ENCODE assay signal across 8 cellular contexts in the genomic region with DNA sequence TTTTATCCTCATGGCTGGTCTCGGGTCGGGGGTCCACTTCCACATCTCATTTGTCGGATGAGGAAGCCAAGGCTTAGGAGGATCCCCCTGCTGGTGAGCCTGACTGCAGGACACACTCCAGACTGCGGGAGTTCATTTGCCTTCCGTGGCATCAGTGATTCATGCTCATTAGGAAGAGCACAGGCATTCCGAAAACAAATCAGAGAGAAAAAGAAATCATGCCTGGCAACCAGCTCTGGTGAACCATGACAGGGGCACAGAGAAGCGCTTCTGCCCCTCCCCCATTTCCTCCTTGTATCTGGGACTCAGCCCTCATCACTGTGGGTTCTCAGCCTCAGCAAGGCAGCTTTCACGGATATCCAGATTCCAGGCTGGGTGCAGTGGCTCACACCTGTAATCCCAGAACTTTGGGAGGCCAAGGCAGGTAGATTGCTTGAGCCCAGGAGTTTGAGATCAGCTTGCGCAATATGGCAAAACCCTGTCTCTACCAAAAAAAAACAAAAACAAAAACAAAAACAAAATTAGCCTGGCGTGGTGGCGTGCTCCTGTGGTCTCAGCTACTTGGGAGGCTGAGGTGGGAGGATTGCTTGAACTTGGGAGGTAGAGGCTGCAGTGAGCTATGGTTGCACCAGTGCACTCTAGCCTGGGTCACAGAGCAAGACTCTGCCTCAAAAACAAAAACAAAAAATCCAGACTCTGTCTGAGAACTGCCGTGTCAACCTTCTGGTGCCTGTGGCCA. TPM values are rescaled to one million over a fixed set of nuclear protein-coding genes. Genes with fewer than 3 reads are reported as not detected.
DNase-seq lines count a peak whose midpoint lies in the region; ATAC-seq, FAIRE-seq and TF ChIP-seq lines count a peak whose summit lies in the region.

No MANE protein-coding gene starts in this region.

- H2BK15ac ChIP-seq in H1 (ENCODE audit: low read length): no peak overlapping the region

- H3K4me1 ChIP-seq in H1 (replicated peaks in 1 of 4; ENCODE audit: control insufficient read depth in 3 of 4, insufficient read depth in 4 of 4, low read length in 3 of 4): peaks cover 0 to 3% (median 0%) of the 10 kb centered on the region in 4 experiments; a peak in 1 of 7 replicates
- H3K4me1 ChIP-seq in neural progenitor cell: no peaks in the 10 kb centered on the region
- peaks cover 76% of the 10 kb centered on the region for H3K4me1 ChIP-seq in upper lobe of right lung

- H3K4ac ChIP-seq in H1 (replicated peaks; ENCODE audit: insufficient read length, low read depth, low read length): no peak overlapping the region

- no peaks in the 10 kb centered on the region for H3K27me3 Mint-ChIP-seq in activated CD4-positive, alpha-beta memory T cell treated with anti-CD3 and anti-CD28 coated beads, Interleukin-2, amount 10 ng/mL, durations not matched to agents 7 days and 5 days
- H3K27me3 Mint-ChIP-seq in neural progenitor cell (ENCODE audit: insufficient read depth, low read depth): peaks cover 17% of the 10 kb centered on the region

- ATAC-seq in upper lobe of right lung (no peak), HG02588 (IDR thresholded peaks at IDR 0.05; ENCODE audit: unreplicated experiment) (no peak)

- POLR2A ChIA-PET in activated CD4-positive, alpha-beta memory T cell treated with anti-CD3 and anti-CD28 coated beads, Interleukin-2, amount 10 ng/mL, durations not matched to agents 7 days and 5 days (lab: Charles Lee): interaction anchor here (1.0 to 7.0 kb wide), 10 partner anchors 8 to 462 kb away, joined by 3 to 71 read pairs (median 6); partner anchors contain the start of genes ARPC4, BRPF1, TADA3 and TATDN2
- POLR2A ChIA-PET in H1 (lab: Charles Lee; ENCODE audit: partially characterized antibody): interaction anchor here (1.1 kb wide), 2 partner anchors 33 to 112 kb away, joined by 3 to 4 read pairs; no protein-coding TSS in a partner anchor

- H3K4me2 ChIP-seq in H1 (ENCODE audit: insufficient read depth in 1 of 2, low read depth in 2 of 2, low read length in 2 of 2) (no peak overlapping the region), neural progenitor cell (no peak overlapping the region)

- H3K4me3 Mint-ChIP-seq in activated CD4-positive, alpha-beta memory T cell treated with anti-CD3 and anti-CD28 coated beads, Interleukin-2, amount 10 ng/mL, durations not matched to agents 7 days and 5 days: peak overlapping the region; percentile 7
- H3K4me3 Mint-ChIP-seq in neural progenitor cell: no peak overlapping the region

- H3K79me1 ChIP-seq in H1 (ENCODE audit: low read depth, low read length): no peaks in the 10 kb centered on the region

- H3K9ac ChIP-seq in H1 (replicated peaks in 1 of 4; ENCODE audit: extremely low read depth in 1 of 4, low read depth in 3 of 4, low read length in 3 of 4) (no peak overlapping the region), neural progenitor cell (no peak overlapping the region)

- H4K8ac ChIP-seq in H1 (ENCODE audit: extremely low read depth, insufficient read depth, low read length): no peak overlapping the region

- no peak overlapping the region for H3K14ac ChIP-seq in H1 (ENCODE audit: insufficient read length)

- intact Hi-C loops in upper lobe of right lung (cut with DNase I): no loop called here

- DNase-seq in GM18507 (ENCODE audit: extremely low spot score, insufficient read length, low read depth) (no peak), HTR-8/SVneo (ENCODE audit: insufficient read length, low spot score) (peak; percentile 67), H1 (ENCODE audit: low read depth in 1 of 2, low spot score in 2 of 2) (no peak), neural progenitor cell (ENCODE audit: low spot score) (peak; percentile 29), upper lobe of right lung (no peak), hippocampal formation (lab: John Stamatoyannopoulos, UW) (no peak)
- peak; percentile 69 for DNase-seq in activated CD4-positive, alpha-beta memory T cell treated with anti-CD3 and anti-CD28 coated beads, Interleukin-2, amount 10 ng/mL, durations not matched to agents 7 days and 5 days

- H4K20me1 ChIP-seq in H1 (replicated peaks in 1 of 2; ENCODE audit: control insufficient read depth in 1 of 2, insufficient read depth in 2 of 2, low read length in 2 of 2) (no peaks in the 10 kb centered on the region), neural progenitor cell (ENCODE audit: low read depth) (no peaks in the 10 kb centered on the region)

- no peaks in the 10 kb centered on the region for H3K9me3 ChIP-seq in H1 (ENCODE audit: insufficient read depth in 2 of 2, low read depth in 1 of 2, low read length in 1 of 2)
- no peaks in the 10 kb centered on the region for H3K9me3 ChIP-seq in neural progenitor cell (ENCODE audit: low read depth)
- no peaks in the 10 kb centered on the region for H3K9me3 ChIP-seq in upper lobe of right lung

- TF ChIP-seq CTCF in H1 (IDR thresholded peaks at IDR 0.05; ENCODE audit: control extremely low read depth in 1 of 3, insufficient read depth in 1 of 3, low read depth in 1 of 3, low read length in 3 of 3) (peak; percentile 40 to 70 (median 65)), neural progenitor cell (IDR thresholded peaks at IDR 0.05) (peak; percentile 28), upper lobe of right lung (IDR thresholded peaks at IDR 0.05) (peak; percentile 23)

- H3K56ac ChIP-seq in H1 (replicated peaks; ENCODE audit: insufficient read length, low read depth, low read length): no peak overlapping the region

- no peak overlapping the region for H4K91ac ChIP-seq in H1 (replicated peaks; ENCODE audit: insufficient read length, low read length)

- H3K23ac ChIP-seq in H1 (ENCODE audit: insufficient read length): no peak overlapping the region

- FAIRE-seq in GM18507 (lab: Jason Lieb, UNC) (peak; percentile 75), HTR-8/SVneo (lab: Jason Lieb, UNC) (no peak), H1 (lab: Jason Lieb, UNC) (no peak)

- H3K27me3 ChIP-seq in H1 (replicated peaks in 1 of 4; ENCODE audit: control insufficient read depth in 3 of 4, extremely low read depth in 1 of 4, insufficient read depth in 3 of 4, low read length in 3 of 4) (no peaks in the 10 kb centered on the region), neural progenitor cell (no peaks in the 10 kb centered on the region), upper lobe of right lung (no peaks in the 10 kb centered on the region)

- no peak overlapping the region for H3K4me3 ChIP-seq in H1 (ENCODE audit: extremely low read depth in 1 of 4, insufficient read depth in 2 of 4, low read depth in 3 of 4, low read length in 4 of 4)
- no peak overlapping the region for H3K4me3 ChIP-seq in neural progenitor cell
- H3K4me3 ChIP-seq in upper lobe of right lung: no peak overlapping the region

- H4K5ac ChIP-seq in H1 (ENCODE audit: insufficient read length, low read depth, low read length): no peak overlapping the region

- CTCF ChIA-PET in activated CD4-positive, alpha-beta memory T cell treated with anti-CD3 and anti-CD28 coated beads, Interleukin-2, amount 10 ng/mL, durations not matched to agents 7 days and 5 days (lab: Charles Lee): interaction anchor here (0.7 to 2.5 kb wide), 10 partner anchors 11 to 73 kb away, joined by 3 to 13 read pairs (median 4); no protein-coding TSS in a partner anchor
- CTCF ChIA-PET in H1 (lab: Charles Lee; ENCODE audit: partially characterized antibody): interaction anchor here (0.5 to 6.3 kb wide), 16 partner anchors 9 to 366 kb away, joined by 3 to 38 read pairs (median 3); partner anchors contain the start of gene IRAK2

- no peak overlapping the region for H2AK5ac ChIP-seq in H1 (ENCODE audit: low read depth, low read length)

- H3K27ac ChIP-seq in H1 (ENCODE audit: low read depth, low read length) (no peak overlapping the region), neural progenitor cell (no peak overlapping the region), upper lobe of right lung (peak overlapping the region; percentile 84)

- H2AFZ ChIP-seq in H1 (ENCODE audit: low read length): no peak overlapping the region
- H2AFZ ChIP-seq in neural progenitor cell (replicated peaks): no peak overlapping the region

- H2BK12ac ChIP-seq in H1 (ENCODE audit: low read depth, low read length): no peak overlapping the region

- peaks cover 82% of the 10 kb centered on the region for H3K4me1 Mint-ChIP-seq in activated CD4-positive, alpha-beta memory T cell treated with anti-CD3 and anti-CD28 coated beads, Interleukin-2, amount 10 ng/mL, durations not matched to agents 7 days and 5 days
- peaks cover 30% of the 10 kb centered on the region for H3K4me1 Mint-ChIP-seq in neural progenitor cell

- peaks cover 11% of the 10 kb centered on the region for H3K36me3 Mint-ChIP-seq in activated CD4-positive, alpha-beta memory T cell treated with anti-CD3 and anti-CD28 coated beads, Interleukin-2, amount 10 ng/mL, durations not matched to agents 7 days and 5 days (ENCODE audit: low read depth)
- no peaks in the 10 kb centered on the region for H3K36me3 Mint-ChIP-seq in neural progenitor cell

- H3K79me2 ChIP-seq in H1 (ENCODE audit: control insufficient read depth in 1 of 2, insufficient read depth in 2 of 2, low read length in 2 of 2): no peaks in the 10 kb centered on the region
- no peaks in the 10 kb centered on the region for H3K79me2 ChIP-seq in neural progenitor cell (ENCODE audit: low read depth)

- no peaks in the 10 kb centered on the region for H3K36me3 ChIP-seq in H1 (ENCODE audit: control insufficient read depth in 2 of 4, insufficient read depth in 4 of 4, low read length in 3 of 4)
- H3K36me3 ChIP-seq in neural progenitor cell: no peaks in the 10 kb centered on the region
- no peaks in the 10 kb centered on the region for H3K36me3 ChIP-seq in upper lobe of right lung

- H3K27ac Mint-ChIP-seq in activated CD4-positive, alpha-beta memory T cell treated with anti-CD3 and anti-CD28 coated beads, Interleukin-2, amount 10 ng/mL, durations not matched to agents 7 days and 5 days: peak overlapping the region; percentile 98
- peak overlapping the region; percentile 96 for H3K27ac Mint-ChIP-seq in neural progenitor cell

- no peak overlapping the region for H3K18ac ChIP-seq in H1 (ENCODE audit: extremely low read depth, low read length)

- H2BK5ac ChIP-seq in H1 (ENCODE audit: low read depth, low read length): no peak overlapping the region; the same call in 1 of the 2 replicates

- no peak for TF ChIP-seq POLR2A in H1 (IDR thresholded peaks at IDR 0.05; ENCODE audit: control extremely low read depth in 1 of 2, low read depth in 2 of 2, low read length in 2 of 2)

- H3K9me3 Mint-ChIP-seq in activated CD4-positive, alpha-beta memory T cell treated with anti-CD3 and anti-CD28 coated beads, Interleukin-2, amount 10 ng/mL, durations not matched to agents 7 days and 5 days: no peaks in the 10 kb centered on the region
- no peaks in the 10 kb centered on the region for H3K9me3 Mint-ChIP-seq in neural progenitor cell

- 85% methylated on average over 12 of the region's 12 CpGs; no CpG with 5 or more reads in 1 of the 2 experiments for WGBS in H1 (ENCODE audit: extremely low coverage in 1 of 2, insufficient coverage in 1 of 2, insufficient read length in 1 of 2, insufficient replicate concordance in 2 of 2, low coverage in 1 of 2, low lambda C conversion rate in 2 of 2, missing lambda C conversion rate in 1 of 2), 2 experiments

- H2BK120ac ChIP-seq in H1 (replicated peaks; ENCODE audit: low read depth, low read length): no peak overlapping the region

- H2BK20ac ChIP-seq in H1 (ENCODE audit: low read length): no peak overlapping the region

- no peaks in the 10 kb centered on the region for H3F3A ChIP-seq in neural progenitor cell (ENCODE audit: low read depth)

- no peak for TF ChIP-seq EP300 in H1 (IDR thresholded peaks at IDR 0.05; ENCODE audit: borderline replicate concordance in 1 of 2, low read depth in 2 of 2, low read length in 2 of 2)

- TF ChIP-seq RAD21 in H1 (IDR thresholded peaks at IDR 0.05 in 1 of 2, conservative IDR thresholded peaks at IDR 0.05 in 1 of 2; ENCODE audit: low read depth in 2 of 2, low read length in 2 of 2): peak in 1 of 2 experiments; percentile 16; a peak in 2 of 4 replicates

- H3K23me2 ChIP-seq in H1 (ENCODE audit: low read depth, low read length): peaks cover 2% of the 10 kb centered on the region; the same call in 1 of the 2 replicates

RNA-seq across cellular contexts. Expression of gene IRAK2, which starts 28.4 kb away (rescaled TPM):
- total RNA-seq in activated CD4-positive, alpha-beta memory T cell treated with anti-CD3 and anti-CD28 coated beads, Interleukin-2, amount 10 ng/mL, durations not matched to agents 7 days and 5 days: 1 to 10 TPM; 5.1 to 5.2 TPM
- 1.3 and 1.5 TPM in 2 replicates for total RNA-seq in H1 (2021; fragmentation: NEBNext Ultra II Directional; extraction: Animal tissue kit (Norgen Biotek cat#: 25700))
- polyA plus RNA-seq in H1 (2011; rRNA removed): 1.5 TPM in 2 replicates
- polyA plus RNA-seq in H1 (2011; cell fraction: cytosol; rRNA removed): 1.4 TPM
- 1.4 TPM for polyA plus RNA-seq in H1 (2011; cell fraction: nucleus; rRNA removed)
- polyA plus RNA-seq in H1 (2012, experiment 1 of 2): 0.84 to 1.4 TPM (median 0.98 TPM) in 4 replicates
- 0.89 TPM for polyA plus RNA-seq in H1 (2012, experiment 2 of 2)
- polyA plus RNA-seq in H1 (2013, experiment 1 of 2): 0.61 TPM
- polyA plus RNA-seq in H1 (2013, experiment 2 of 2): 0.53 TPM
- 1.2 and 1.5 TPM in 2 replicates for polyA minus RNA-seq in H1 (2011; rRNA and poly(A)+ RNA removed)
- 1.1 TPM for polyA minus RNA-seq in H1 (2011; cell fraction: cytosol; rRNA and poly(A)+ RNA removed)
- polyA minus RNA-seq in H1 (2011; cell fraction: nucleus; rRNA and poly(A)+ RNA removed): 1.3 TPM
- total RNA-seq in neural progenitor cell (ENCODE audit: low replicate concordance) (0.26 and 0.50 TPM in 2 replicates), upper lobe of right lung (5.2 TPM)

RNA-seq across cellular contexts. Expression of gene VHL, which starts 51.5 kb away (rescaled TPM):
- 10 to 100 TPM; 68.5 to 73.2 TPM for total RNA-seq in activated CD4-positive, alpha-beta memory T cell treated with anti-CD3 and anti-CD28 coated beads, Interleukin-2, amount 10 ng/mL, durations not matched to agents 7 days and 5 days
- total RNA-seq in H1 (2021; fragmentation: NEBNext Ultra II Directional; extraction: Animal tissue kit (Norgen Biotek cat#: 25700)): 51.5 and 53.7 TPM in 2 replicates
- polyA plus RNA-seq in H1 (2011; rRNA removed): 14.0 and 14.5 TPM in 2 replicates
- 25.2 TPM for polyA plus RNA-seq in H1 (2011; cell fraction: cytosol; rRNA removed)
- polyA plus RNA-seq in H1 (2011; cell fraction: nucleus; rRNA removed): 16.0 TPM
- 38.1 to 42.1 TPM (median 41.5 TPM) in 4 replicates for polyA plus RNA-seq in H1 (2012, experiment 1 of 2)
- 20.8 TPM for polyA plus RNA-seq in H1 (2012, experiment 2 of 2)
- 34.7 TPM for polyA plus RNA-seq in H1 (2013, experiment 1 of 2)
- 30.5 TPM for polyA plus RNA-seq in H1 (2013, experiment 2 of 2)
- polyA minus RNA-seq in H1 (2011; rRNA and poly(A)+ RNA removed): 21.4 and 21.5 TPM in 2 replicates
- polyA minus RNA-seq in H1 (2011; cell fraction: cytosol; rRNA and poly(A)+ RNA removed): 15.8 TPM
- polyA minus RNA-seq in H1 (2011; cell fraction: nucleus; rRNA and poly(A)+ RNA removed): 11.5 TPM
- total RNA-seq in neural progenitor cell (ENCODE audit: low replicate concordance) (86.0 and 86.3 TPM in 2 replicates), upper lobe of right lung (37.2 TPM)

RNA-seq across cellular contexts. Expression of gene TATDN2, which starts 55.1 kb away (rescaled TPM):
- total RNA-seq in activated CD4-positive, alpha-beta memory T cell treated with anti-CD3 and anti-CD28 coated beads, Interleukin-2, amount 10 ng/mL, durations not matched to agents 7 days and 5 days: 10 to 100 TPM; 57.1 to 59.5 TPM
- 34.8 and 35.3 TPM in 2 replicates for total RNA-seq in H1 (2021; fragmentation: NEBNext Ultra II Directional; extraction: Animal tissue kit (Norgen Biotek cat#: 25700))
- 12.1 and 12.3 TPM in 2 replicates for polyA plus RNA-seq in H1 (2011; rRNA removed)
- 11.5 TPM for polyA plus RNA-seq in H1 (2011; cell fraction: cytosol; rRNA removed)
- polyA plus RNA-seq in H1 (2011; cell fraction: nucleus; rRNA removed): 17.6 TPM
- 21.3 to 23.2 TPM (median 21.9 TPM) in 4 replicates for polyA plus RNA-seq in H1 (2012, experiment 1 of 2)
- polyA plus RNA-seq in H1 (2012, experiment 2 of 2): 18.4 TPM
- 14.6 TPM for polyA plus RNA-seq in H1 (2013, experiment 1 of 2)
- 15.0 TPM for polyA plus RNA-seq in H1 (2013, experiment 2 of 2)
- polyA minus RNA-seq in H1 (2011; rRNA and poly(A)+ RNA removed): 39.2 and 40.9 TPM in 2 replicates
- polyA minus RNA-seq in H1 (2011; cell fraction: cytosol; rRNA and poly(A)+ RNA removed): 13.6 TPM
- polyA minus RNA-seq in H1 (2011; cell fraction: nucleus; rRNA and poly(A)+ RNA removed): 36.3 TPM
- 11.7 and 14.9 TPM in 2 replicates for total RNA-seq in neural progenitor cell (ENCODE audit: low replicate concordance)
- total RNA-seq in upper lobe of right lung: 32.3 TPM

Comparison
In these comparisons a context has a peak if more than half of its experiments do, and no peak if none do; other contexts are left out.
1. DNase-seq: peak in HTR-8/SVneo (single experiment), activated CD4-positive, alpha-beta memory T cell treated with anti-CD3 and anti-CD28 coated beads, Interleukin-2, amount 10 ng/mL, durations not matched to agents 7 days and 5 days (single experiment) and neural progenitor cell (single experiment); none in GM18507 (single experiment), H1 (0 of 2), upper lobe of right lung (single experiment) and hippocampal formation (0 of 2).
2. Peak in every context shown above with its lines, with median percentiles within 50 percentile points of each other: CTCF ChIP-seq.